Comparison of ENCODE assay signal across 17 cellular contexts in genomic region chr3:64943861-64944260, GRCh38.
DNase-seq lines count a peak whose midpoint lies in the region; ATAC-seq and TF ChIP-seq lines count a peak whose summit lies in the region.
"Had no signal": no experiment of that assay in that cellular context is flagged by ENCODE, and none has a peak within 500 bp of the region (broad histone marks: within the 10 kb centered on the region; RNA-seq: fewer than 3 reads in every experiment).

No MANE protein-coding gene starts in this region.

- TF ChIP-seq EP300 in gastroesophageal sphincter (IDR thresholded peaks at IDR 0.05), result no peak

- no peaks in the 10 kb centered on the region for H4K20me1 ChIP-seq in hepatocyte (ENCODE audit: insufficient read depth, poor library complexity, severe bottlenecking)

- no peak overlapping the region for H2AFZ ChIP-seq in hepatocyte
- H2AFZ ChIP-seq: PC-9 had no signal

- ATAC-seq in gastroesophageal sphincter (no peak), sciatic nerve (peak; percentile 62), HG03108 (IDR thresholded peaks at IDR 0.05; ENCODE audit: unreplicated experiment) (no peak), GM19035 (IDR thresholded peaks at IDR 0.05; ENCODE audit: unreplicated experiment) (no peak), HG03039 (IDR thresholded peaks at IDR 0.05; ENCODE audit: unreplicated experiment) (no peak)

- H3K27ac ChIP-seq in gastroesophageal sphincter (peak overlapping the region in 3 of 4 donors; percentile 8 to 74 (median 62)), hepatocyte (peak overlapping the region; percentile 65)
- H3K27ac ChIP-seq: KMS-11, PC-9 had no signal

- intact Hi-C loops in sciatic nerve (cut with DNase I), result no loop called here

- H3K79me2 ChIP-seq in hepatocyte, result no peaks in the 10 kb centered on the region

- H3K27me3 ChIP-seq in gastroesophageal sphincter (no peaks in the 10 kb centered on the region), hepatocyte (no peaks in the 10 kb centered on the region)
- H3K27me3 ChIP-seq: MG63 had no signal

- H3K9me3 ChIP-seq in gastroesophageal sphincter, result no peaks in the 10 kb centered on the region
- H3K9me3 ChIP-seq in hepatocyte (ENCODE audit: low read depth), result no peaks in the 10 kb centered on the region
- H3K9me3 ChIP-seq: MG63 had no signal

- 80 to 86% methylated on average over 1 to 4 of the region's 4 CpGs for WGBS in gastroesophageal sphincter (ENCODE audit: low coverage in 1 of 2), 2 donors
- WGBS in hepatocyte (ENCODE audit: low lambda C conversion rate, missing lambda C conversion rate), result 75% methylated on average over 4 of the region's 4 CpGs

- H3K36me3 ChIP-seq in gastroesophageal sphincter, result no peaks in the 10 kb centered on the region
- H3K36me3 ChIP-seq in hepatocyte (replicated peaks; ENCODE audit: insufficient read depth, low read depth), result no peaks in the 10 kb centered on the region
- H3K36me3 ChIP-seq: MG63 had no signal

- TF ChIP-seq CTCF in gastroesophageal sphincter (IDR thresholded peaks at IDR 0.05), result no peak
- no peak for TF ChIP-seq CTCF in hepatocyte (IDR thresholded peaks at IDR 0.05; ENCODE audit: poor library complexity)

- H3K4me2 ChIP-seq in hepatocyte, result no peak overlapping the region
- H3K4me2 ChIP-seq: KMS-11, PC-9 had no signal

- DNase-seq in hepatocyte (ENCODE audit: low spot score) (no peak), sciatic nerve (ENCODE audit: low spot score) (no peak), amygdala (lab: John Stamatoyannopoulos, UW) (no peak)
- DNase-seq: CD4-positive, alpha-beta memory T cell; DMS79 treated with DMSO at 0.1 percent for 48 hours; GOT3; HFFc6; MG63; NCI-H1105; NCI-H187 treated with DMSO at 0.1 percent for 48 hours; NCI-H446; PC-9 had no signal

- H3K4me3 ChIP-seq in gastroesophageal sphincter, result no peak overlapping the region
- no peak overlapping the region for H3K4me3 ChIP-seq in hepatocyte
- H3K4me3 ChIP-seq: MG63, PC-9 had no signal

- H3K4me1 ChIP-seq in gastroesophageal sphincter (peaks cover 2 to 28% (median 7%) of the 10 kb centered on the region in 3 donors), hepatocyte (ENCODE audit: insufficient read depth) (peaks cover 33% of the 10 kb centered on the region)

- no peak for TF ChIP-seq POLR2A in gastroesophageal sphincter (IDR thresholded peaks at IDR 0.05)

- H3K9me2 ChIP-seq in hepatocyte (replicated peaks; ENCODE audit: insufficient read depth), result no peaks in the 10 kb centered on the region
